1 cellular context compared by ENCODE assay signal in genomic region chr14:58104808-58105207, GRCh38.
TF ChIP-seq lines count a peak whose summit lies in the region.

No MANE protein-coding gene starts in this region.

TF ChIP-seq in SK-N-SH treated with all-trans-retinoic acid at 6 μM for 48 hours, 23 proteins besides CTCF, POLR2A, EP300 and RAD21 (continued from another document):
- TF ChIP-seq TSHZ2 (CRISPR knock-in tag; IDR thresholded peaks at IDR 0.05) (no peak), CSDC2 (CRISPR knock-in tag; IDR thresholded peaks at IDR 0.05) (no peak), ESRRG (CRISPR knock-in tag; IDR thresholded peaks at IDR 0.05) (no peak), ZFP3 (CRISPR knock-in tag; IDR thresholded peaks at IDR 0.05) (no peak), ZFP30 (CRISPR knock-in tag; IDR thresholded peaks at IDR 0.05) (no peak), GLIS3 (CRISPR knock-in tag; IDR thresholded peaks at IDR 0.05) (no peak)
TF ChIP-seq in SK-N-SH treated with all-trans-retinoic acid at 6 μM for 48 hours: peak in this region for 0.
